In genomic region chrX:111743316-111743715, GRCh38 we compare ENCODE assay signal across 19 cellular contexts.
DNase-seq lines count a peak whose midpoint lies in the region; ATAC-seq, FAIRE-seq and TF ChIP-seq lines count a peak whose summit lies in the region.
"Had no signal": no experiment of that assay in that cellular context is flagged by ENCODE, and none has a peak within 500 bp of the region (broad histone marks: within the 10 kb centered on the region; RNA-seq: fewer than 3 reads in every experiment).

No MANE protein-coding gene starts in this region.

- H2BK20ac ChIP-seq in IMR-90 (ENCODE audit: low read depth, low read length), result no peak overlapping the region

- POLR2A ChIA-PET in A549 (lab: Yijun Ruan, JAX) (no interaction called here), IMR-90 (lab: Charles Lee; ENCODE audit: unreplicated experiment) (no interaction called here), K562 (lab: Yijun Ruan, JAX) (no interaction called here)

- H3K9ac ChIP-seq in IMR-90 (ENCODE audit: low read depth, low read length) (no peak overlapping the region), K562 (ENCODE audit: insufficient read depth in 1 of 2, low read depth in 2 of 2, low read length in 2 of 2) (no peak overlapping the region)

- whole genome bisulfite sequencing in A549 (ENCODE audit: missing lambda C conversion rate), result 89% methylated on average over 2 of the region's 2 CpGs
- WGBS in IMR-90 (ENCODE audit: extremely low coverage in 2 of 2, insufficient read length in 1 of 2), 2 experiments, result no CpG with 5 or more reads among the region's 2 CpGs
- WGBS in K562 (ENCODE audit: insufficient coverage, low coverage, missing lambda C conversion rate), result 86% methylated on average over 2 of the region's 2 CpGs

- no peak overlapping the region for H4K5ac ChIP-seq in IMR-90 (ENCODE audit: low read depth, low read length)

- no TSS peak for BruUV-seq in IMR-90 (replicated peaks; lab: Mats Ljungman, UMichigan)
- no TSS peak for BruUV-seq in K562 (replicated peaks; lab: Mats Ljungman, UMichigan)

- no peak overlapping the region for H4K91ac ChIP-seq in IMR-90 (ENCODE audit: insufficient read depth, low read depth, low read length)

- H3K14ac ChIP-seq in IMR-90 (replicated peaks; ENCODE audit: low read depth, low read length), result no peak overlapping the region

- no peaks in the 10 kb centered on the region; the same call in 1 of the 2 replicates for H3K27me3 ChIP-seq in IMR-90 (ENCODE audit: control insufficient read depth, insufficient read depth, low read length)
- no peaks in the 10 kb centered on the region for H3K27me3 ChIP-seq in K562 (ENCODE audit: control insufficient read depth in 2 of 2, insufficient read depth in 2 of 2, low read length in 2 of 2)
- no peaks in the 10 kb centered on the region for H3K27me3 ChIP-seq in H7 (ENCODE audit: control insufficient read depth, insufficient read depth, low read length)

- H3K79me1 ChIP-seq in IMR-90 (ENCODE audit: low read depth in 1 of 2, low read length in 2 of 2), result no peaks in the 10 kb centered on the region

- H3K4me3 ChIP-seq in A549, result no peak overlapping the region
- H3K4me3 ChIP-seq in IMR-90 (ENCODE audit: insufficient read depth, low read depth, low read length), result no peak overlapping the region
- H3K4me3 ChIP-seq in K562, result no peak overlapping the region
- no peak overlapping the region for H3K4me3 ChIP-seq in fibroblast of pulmonary artery (replicated peaks; ENCODE audit: low read depth, low read length)
- no peak overlapping the region for H3K4me3 ChIP-seq in H7 (ENCODE audit: insufficient read depth, low read depth, low read length)

- H3K79me2 ChIP-seq in K562 (ENCODE audit: control insufficient read depth, insufficient read depth, low read length), result no peaks in the 10 kb centered on the region

- H3K18ac ChIP-seq in IMR-90 (ENCODE audit: low read depth, low read length), result no peak overlapping the region

- H2AK9ac ChIP-seq in IMR-90 (replicated peaks; ENCODE audit: low read depth, low read length, poor library complexity), result no peak overlapping the region

- H3K23ac ChIP-seq in IMR-90 (ENCODE audit: low read depth, low read length), result no peak overlapping the region

- H3K4me1 ChIP-seq in A549, result no peaks in the 10 kb centered on the region
- H3K4me1 ChIP-seq in IMR-90 (ENCODE audit: control insufficient read depth, insufficient read depth, low read length), result no peaks in the 10 kb centered on the region
- H3K4me1 ChIP-seq in K562 (replicated peaks in 1 of 2; ENCODE audit: control insufficient read depth in 2 of 2, insufficient read depth in 2 of 2, low read length in 2 of 2), result no peaks in the 10 kb centered on the region

- in situ Hi-C loops in IMR-90 (cut with MboI; ENCODE audit: low sequenced_read_pairs), result no loop called here
- in situ Hi-C loops in K562 (cut with MboI), result no loop called here

- TF ChIP-seq EP300 in A549 (IDR thresholded peaks at IDR 0.05) (no peak), K562 (IDR thresholded peaks at IDR 0.05; ENCODE audit: low read length) (no peak)

- no peak for ATAC-seq in A549
- ATAC-seq in IMR-90 (ENCODE audit: low read depth), result no peak
- ATAC-seq in K562, result no peak
- ATAC-seq: T-cell had no signal

- H3K36me3 ChIP-seq in IMR-90 (ENCODE audit: control insufficient read depth, insufficient read depth, low read length) (peaks cover 1% of the 10 kb centered on the region; the same call in 1 of the 2 replicates), K562 (ENCODE audit: control insufficient read depth, insufficient read depth, low read length) (peaks cover 46% of the 10 kb centered on the region; the same call in 2 of the 3 replicates), H7 (replicated peaks; ENCODE audit: control insufficient read depth, insufficient read depth, low read length) (peaks cover 12% of the 10 kb centered on the region)

- FAIRE-seq in A549 (lab: Jason Lieb, UNC) (peak; percentile 68), K562 (lab: Jason Lieb, UNC) (no peak)
- FAIRE-seq: GM12891 had no signal

- DNase-seq in A549 (ENCODE audit: low read depth in 1 of 2, low spot score in 1 of 2) (no peak), IMR-90 (no peak), K562 (ENCODE audit: extremely low read depth in 1 of 4, low spot score in 3 of 4) (no peak), fibroblast of pulmonary artery (ENCODE audit: low read depth) (peak; percentile 0), NCI-H187 treated with DMSO at 0.1 percent for 48 hours (lab: John Stamatoyannopoulos, UW) (no peak), DMS 273 treated with DMSO at 0.1 percent for 48 hours (lab: John Stamatoyannopoulos, UW) (no peak), GDM1 (lab: John Stamatoyannopoulos, UW) (no peak), H7 (no peak)
- DNase-seq: CD4-positive, CD25-positive, alpha-beta regulatory T cell; DMS79 treated with DMSO at 0.1 percent for 48 hours; H9; NCI-H1092; NCI-H1436 treated with DMSO at 0.1 percent for 48 hours; NCI-H2029; NCI-H2227 treated with DMSO at 0.1 percent for 48 hours; NCI-H510A; T-cell had no signal

- no peak overlapping the region for H2AK5ac ChIP-seq in IMR-90 (ENCODE audit: low read depth, low read length)

- TF ChIP-seq POLR2A in A549 (IDR thresholded peaks at IDR 0.05; ENCODE audit: low read length), result no peak
- TF ChIP-seq POLR2A in IMR-90 (IDR thresholded peaks at IDR 0.05; ENCODE audit: low read depth, low read length), result no peak
- TF ChIP-seq POLR2A in K562 (conservative IDR thresholded peaks at IDR 0.05), result no peak

- dilution Hi-C loops in IMR-90 (cut with HindIII; ENCODE audit: low sequenced_read_pairs, unreplicated experiment), result no loop called here

- H3K9me3 ChIP-seq in A549 (no peaks in the 10 kb centered on the region), IMR-90 (ENCODE audit: control insufficient read depth, insufficient read depth, low read length) (no peaks in the 10 kb centered on the region), K562 (replicated peaks; ENCODE audit: control insufficient read depth, insufficient read depth, low read depth, low read length) (no peaks in the 10 kb centered on the region)

- H2BK15ac ChIP-seq in IMR-90 (ENCODE audit: low read depth, low read length), result no peak overlapping the region

- H3K27ac ChIP-seq in A549 (no peak overlapping the region), IMR-90 (ENCODE audit: insufficient read depth, low read length) (no peak overlapping the region), K562 (ENCODE audit: extremely low read depth, low read depth, low read length) (no peak overlapping the region)
- H3K27ac ChIP-seq: RWPE1 had no signal

- H3K4ac ChIP-seq in IMR-90 (ENCODE audit: low read depth, low read length), result no peak overlapping the region

- H2AFZ ChIP-seq in IMR-90 (replicated peaks; ENCODE audit: low read length, poor library complexity), result no peak overlapping the region
- no peak overlapping the region for H2AFZ ChIP-seq in K562 (ENCODE audit: low read depth, low read length)

- no peak overlapping the region for H3K4me2 ChIP-seq in A549
- H3K4me2 ChIP-seq in IMR-90 (ENCODE audit: low read depth, low read length), result no peak overlapping the region
- H3K4me2 ChIP-seq in K562 (ENCODE audit: insufficient read depth, low read length), result no peak overlapping the region

- H2BK120ac ChIP-seq in IMR-90 (ENCODE audit: low read depth, low read length), result no peak overlapping the region

- H2BK5ac ChIP-seq in IMR-90 (ENCODE audit: low read depth, low read length, poor library complexity, severe bottlenecking), result no peak overlapping the region

- no peak for TF ChIP-seq CTCF in A549 (IDR thresholded peaks at IDR 0.05)
- no peak for TF ChIP-seq CTCF in IMR-90 (conservative IDR thresholded peaks at IDR 0.05; ENCODE audit: low read depth, low read length)
- no peak for TF ChIP-seq CTCF in K562 (IDR thresholded peaks at IDR 0.05 in 2 of 3, conservative IDR thresholded peaks at IDR 0.05 in 1 of 3; ENCODE audit: insufficient read depth in 2 of 3, low read depth in 1 of 3, low read length in 3 of 3)
- TF ChIP-seq CTCF in fibroblast of pulmonary artery (IDR thresholded peaks at IDR 0.05; ENCODE audit: low read length, missing control alignments), result no peak

- no peaks in the 10 kb centered on the region for H4K20me1 ChIP-seq in IMR-90 (ENCODE audit: insufficient read depth, low read length)
- no peaks in the 10 kb centered on the region for H4K20me1 ChIP-seq in K562 (replicated peaks; ENCODE audit: control insufficient read depth, insufficient read depth, low read length)

- H4K8ac ChIP-seq in IMR-90 (ENCODE audit: low read depth in 2 of 2, low read length in 2 of 2), result no peak overlapping the region

- intact Hi-C loops in IMR-90 (cut with micrococcal nuclease) (no loop called here), K562 (cut with micrococcal nuclease) (no loop called here)

- H3K9me1 ChIP-seq in IMR-90 (ENCODE audit: insufficient read depth, low read length), result no peaks in the 10 kb centered on the region
- H3K9me1 ChIP-seq in K562 (ENCODE audit: control insufficient read depth, insufficient read depth, low read length), result no peaks in the 10 kb centered on the region

- CTCF ChIA-PET in A549 (lab: Yijun Ruan, JAX), result no interaction called here
- CTCF ChIA-PET in IMR-90 (lab: Yijun Ruan, JAX), result no interaction called here
- CTCF ChIA-PET in K562 (lab: Yijun Ruan, JAX; ENCODE audit: low intra/inter-chr PET ratio), result no interaction called here

- H3K56ac ChIP-seq in IMR-90 (ENCODE audit: extremely low read depth, insufficient read depth, low read length), result no peak overlapping the region

- TF ChIP-seq RAD21 in A549 (conservative IDR thresholded peaks at IDR 0.05 in 1 of 2, IDR thresholded peaks at IDR 0.05 in 1 of 2), result no peak
- TF ChIP-seq RAD21 in IMR-90 (IDR thresholded peaks at IDR 0.05; ENCODE audit: low read length), result no peak
- TF ChIP-seq RAD21 in K562 (CRISPR knock-in tag; conservative IDR thresholded peaks at IDR 0.05 in 1 of 2, IDR thresholded peaks at IDR 0.05 in 1 of 2), result no peak

TF ChIP-seq in A549, 52 proteins besides CTCF, POLR2A, EP300 and RAD21 (continues in another document):
- TF ChIP-seq ESRRA (IDR thresholded peaks at IDR 0.05; ENCODE audit: borderline replicate concordance, low read length) (no peak), HDAC2 (IDR thresholded peaks at IDR 0.05) (no peak), FOXS1 (CRISPR knock-in tag; IDR thresholded peaks at IDR 0.05) (no peak)

TF ChIP-seq in IMR-90, 13 proteins besides CTCF, POLR2A, EP300 and RAD21:
- peak; percentile 38; the same call in 1 of the 2 replicates for TF ChIP-seq CEBPB (IDR thresholded peaks at IDR 0.05; ENCODE audit: low read depth, low read length)
- no peak for TF ChIP-seq CHD1 (IDR thresholded peaks at IDR 0.05; ENCODE audit: low read depth, low read length)
TF ChIP-seq in IMR-90: peak in this region for 1.

TF ChIP-seq in K562, 482 proteins besides CTCF, POLR2A, EP300 and RAD21:
- no peak for TF ChIP-seq ZNF436 (CRISPR knock-in tag; IDR thresholded peaks at IDR 0.05)
- no peak for TF ChIP-seq C11orf30 (IDR thresholded peaks at IDR 0.05; ENCODE audit: low read depth)
- TF ChIP-seq CEBPG (CRISPR knock-in tag; IDR thresholded peaks at IDR 0.05), result no peak
- peak in 1 of 2 experiments; percentile 41; a peak in 1 of 4 replicates for TF ChIP-seq CEBPG (tag; conservative IDR thresholded peaks at IDR 0.05 in 1 of 2, IDR thresholded peaks at IDR 0.05 in 1 of 2)
- no peak for TF ChIP-seq POLR2G (IDR thresholded peaks at IDR 0.05; ENCODE audit: low read depth, low read length)
- peak; percentile 71 for TF ChIP-seq CEBPB (tag; IDR thresholded peaks at IDR 0.05)
- TF ChIP-seq PTRF (tag; IDR thresholded peaks at IDR 0.05), result no peak
- TF ChIP-seq KDM1A (IDR thresholded peaks at IDR 0.05), result no peak
- no peak for TF ChIP-seq RFX7 (CRISPR knock-in tag; IDR thresholded peaks at IDR 0.05)

Comparison
In these comparisons a context has a peak if more than half of its experiments do, and no peak if none do; other contexts are left out.
1. Of the 35 proteins assayed by ChIP-seq in both K562 and A549: peak only in K562: CEBPB; only in A549: none; in both: none; in neither: 34.